Comparison of ENCODE assay signal across 9 cellular contexts in the genomic region with DNA sequence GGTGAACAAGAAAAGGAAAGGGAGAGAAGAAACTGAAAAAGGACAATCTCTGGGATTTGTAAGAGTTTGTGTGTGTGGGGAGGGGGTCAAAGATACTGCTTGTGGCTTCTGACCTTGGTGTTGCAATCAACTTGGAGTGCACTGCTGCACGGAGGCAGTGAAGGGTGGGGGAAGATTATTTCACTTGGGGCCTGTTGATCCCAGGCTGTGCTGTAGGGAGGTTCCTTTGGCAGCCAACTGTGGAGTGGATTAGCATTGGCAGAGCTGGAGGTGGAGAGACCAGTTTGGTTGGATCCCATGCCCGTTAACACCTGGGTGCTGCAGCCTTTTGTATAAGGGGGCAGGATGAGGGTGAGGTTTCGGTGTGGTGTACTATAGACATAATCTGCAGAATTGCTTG. TPM values are rescaled to one million over a fixed set of nuclear protein-coding genes. Genes with fewer than 3 reads are reported as not detected.
DNase-seq lines count a peak whose midpoint lies in the region; ATAC-seq and TF ChIP-seq lines count a peak whose summit lies in the region.
"Had no signal": no experiment of that assay in that cellular context is flagged by ENCODE, and none has a peak within 500 bp of the region (broad histone marks: within the 10 kb centered on the region; RNA-seq: fewer than 3 reads in every experiment).

No MANE protein-coding gene starts in this region.

- H3K27ac ChIP-seq in tibial artery (no peak overlapping the region), MM.1S (ENCODE audit: low read length) (no peak overlapping the region)

- no peak overlapping the region for H3K9ac ChIP-seq in MM.1S (ENCODE audit: low read length)

- no peak overlapping the region for H3K4me3 ChIP-seq in H7 (ENCODE audit: insufficient read depth, low read depth, low read length)
- H3K4me3 ChIP-seq in tibial artery, result no peak overlapping the region
- no peak overlapping the region for H3K4me3 ChIP-seq in MM.1S (ENCODE audit: low read length)

- H3K9me2 ChIP-seq in MM.1S (replicated peaks; ENCODE audit: insufficient read depth, low read length), result no peaks in the 10 kb centered on the region

- no peaks in the 10 kb centered on the region for H3K27me3 ChIP-seq in H7 (ENCODE audit: control insufficient read depth, insufficient read depth, low read length)
- H3K27me3 ChIP-seq in tibial artery, result no peaks in the 10 kb centered on the region
- H3K27me3 ChIP-seq in MM.1S (replicated peaks; ENCODE audit: insufficient read depth, low read length), result no peaks in the 10 kb centered on the region

- no peaks in the 10 kb centered on the region for H3F3A ChIP-seq in MM.1S (ENCODE audit: insufficient read depth, low read length)

- no peak overlapping the region for H3K27ac Mint-ChIP-seq in endothelial cell (ENCODE audit: unreplicated experiment)

- intact Hi-C loops in tibial artery (cut with DNase I; ENCODE audit: low total_unique reads), result no loop called here

- H3K4me3 Mint-ChIP-seq in endothelial cell (ENCODE audit: unreplicated experiment), result peak overlapping the region; percentile 15

- H3K36me3 ChIP-seq in H7 (replicated peaks; ENCODE audit: control insufficient read depth, insufficient read depth, low read length) (no peaks in the 10 kb centered on the region), tibial artery (no peaks in the 10 kb centered on the region), MM.1S (replicated peaks; ENCODE audit: insufficient read depth, low read length) (no peaks in the 10 kb centered on the region)

- H2AFZ ChIP-seq in MM.1S (ENCODE audit: low read length), result no peak overlapping the region

- peaks cover 0 to 47% (median 20%) of the 10 kb centered on the region in 4 donors for H3K4me1 ChIP-seq in tibial artery
- 0 out of 2 replicates have a peak, but pooled peaks cover 10% of the 10 kb centered on the region for H3K4me1 ChIP-seq in MM.1S (ENCODE audit: low read length)

- peak; percentile 39 for DNase-seq in H7
- DNase-seq in NCI-H526 treated with DMSO at 0.1 percent for 48 hours (lab: John Stamatoyannopoulos, UW), result peak; percentile 49
- no peak for DNase-seq in endothelial cell (ENCODE audit: low spot score)
- DNase-seq in omental fat pad (ENCODE audit: low spot score), result no peak
- no peak for DNase-seq in tibial artery
- DNase-seq in cerebellar cortex (ENCODE audit: low spot score), result no peak
- DNase-seq in MM.1S, result no peak
- DNase-seq: NCI-H226 had no signal

- no peak overlapping the region for H3K4me2 ChIP-seq in MM.1S (ENCODE audit: low read depth, low read length)

- H3K9me3 Mint-ChIP-seq in endothelial cell (ENCODE audit: unreplicated experiment), result no peaks in the 10 kb centered on the region

- H3K9me3 ChIP-seq in tibial artery (no peaks in the 10 kb centered on the region), MM.1S (replicated peaks; ENCODE audit: insufficient read depth, low read length) (no peaks in the 10 kb centered on the region)

- no peaks in the 10 kb centered on the region for H4K20me1 ChIP-seq in MM.1S (ENCODE audit: insufficient read depth, low read length)

- no peak for TF ChIP-seq CTCF in endothelial cell (IDR thresholded peaks at IDR 0.05; ENCODE audit: unreplicated experiment)
- TF ChIP-seq CTCF in omental fat pad (IDR thresholded peaks at IDR 0.05), result no peak
- TF ChIP-seq CTCF in tibial artery (IDR thresholded peaks at IDR 0.05), result no peak
- TF ChIP-seq CTCF in MM.1S (IDR thresholded peaks at IDR 0.05; ENCODE audit: low read length), result no peak

- H3K27me3 Mint-ChIP-seq in endothelial cell (ENCODE audit: unreplicated experiment), result peaks cover 8% of the 10 kb centered on the region

- H3K4me1 Mint-ChIP-seq in endothelial cell (ENCODE audit: unreplicated experiment), result peaks cover 32% of the 10 kb centered on the region

- ATAC-seq in omental fat pad (ENCODE audit: low FRiP score) (peak; percentile 21), GM18907 (IDR thresholded peaks at IDR 0.05; ENCODE audit: unreplicated experiment) (no peak)

- H3K36me3 Mint-ChIP-seq in endothelial cell (ENCODE audit: low read depth, unreplicated experiment), result peaks cover 4% of the 10 kb centered on the region

- peaks cover 93% of the 10 kb centered on the region for H3K79me2 ChIP-seq in MM.1S (ENCODE audit: low read length)

RNA-seq across cellular contexts. Expression of gene AFF1, which starts 38.2 kb away (rescaled TPM):
- total RNA-seq in H7 (2014; rRNA removed; shearing (Covaris generic)), result 27.6 and 42.4 TPM in 2 replicates
- total RNA-seq in endothelial cell (ENCODE audit: unreplicated experiment) (93.1 TPM), omental fat pad (100 to 1,000 TPM in 2 of 4 donors, 10 to 100 TPM in 2; 89.4 to 138 (median 103) TPM)

Comparison
In these comparisons a context has a peak if more than half of its experiments do, and no peak if none do; other contexts are left out.
1. DNase-seq: peak in H7 (single experiment) and NCI-H526 treated with DMSO at 0.1 percent for 48 hours (single experiment); none in endothelial cell (single experiment), omental fat pad (single experiment), tibial artery (0 of 2), cerebellar cortex (single experiment) and MM.1S (single experiment).